In the genomic region with DNA sequence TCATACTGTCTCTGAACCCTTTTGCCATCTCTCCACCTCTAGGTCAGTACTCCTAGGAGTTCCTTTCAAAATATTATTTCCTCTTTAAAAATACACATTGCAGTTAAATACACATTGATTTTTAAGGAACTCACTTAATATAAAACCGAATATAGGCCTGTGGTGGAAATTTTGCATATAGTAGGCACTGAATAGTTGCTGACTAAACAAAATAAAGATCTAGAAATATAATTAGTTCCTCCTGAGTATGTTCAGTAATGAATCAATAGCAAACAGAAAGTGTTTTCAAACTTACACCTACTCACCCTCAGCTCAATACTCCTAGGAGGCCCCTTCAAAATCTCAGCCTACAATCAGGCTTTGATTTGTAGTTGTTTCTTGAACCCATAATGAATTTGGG, we compare ENCODE assay signal across 9 cellular contexts.
"Had no signal": no experiment of that assay in that cellular context is flagged by ENCODE, and none has a peak within 500 bp of the region (broad histone marks: within the 10 kb centered on the region; RNA-seq: fewer than 3 reads in every experiment).

No MANE protein-coding gene starts in this region.

- H3K4me3 Mint-ChIP-seq: HFFc6, IgD-negative memory B cell had no signal

- H3K9me3 ChIP-seq: HAP-1 had no signal

- H3K27ac ChIP-seq: GM23248, HL-60 had no signal

- H2AFZ ChIP-seq: GM23248 had no signal

- H3K4me1 ChIP-seq: HAP-1 had no signal

- H3K4me3 ChIP-seq: GM23248, HAP-1 had no signal

- H3K4me1 Mint-ChIP-seq: IgD-negative memory B cell had no signal

- H3K36me3 Mint-ChIP-seq: IgD-negative memory B cell had no signal

- H3K36me3 ChIP-seq: HAP-1 had no signal

- H3K9ac ChIP-seq: GM23248 had no signal

- DNase-seq: GM23248, GOT3, H7, HFFc6, KG1 had no signal

- H3K9me3 Mint-ChIP-seq: HFFc6 had no signal

- H3K27ac Mint-ChIP-seq: HFFc6, IgD-negative memory B cell had no signal

- ATAC-seq: HCT116 had no signal
